In the genomic region with DNA sequence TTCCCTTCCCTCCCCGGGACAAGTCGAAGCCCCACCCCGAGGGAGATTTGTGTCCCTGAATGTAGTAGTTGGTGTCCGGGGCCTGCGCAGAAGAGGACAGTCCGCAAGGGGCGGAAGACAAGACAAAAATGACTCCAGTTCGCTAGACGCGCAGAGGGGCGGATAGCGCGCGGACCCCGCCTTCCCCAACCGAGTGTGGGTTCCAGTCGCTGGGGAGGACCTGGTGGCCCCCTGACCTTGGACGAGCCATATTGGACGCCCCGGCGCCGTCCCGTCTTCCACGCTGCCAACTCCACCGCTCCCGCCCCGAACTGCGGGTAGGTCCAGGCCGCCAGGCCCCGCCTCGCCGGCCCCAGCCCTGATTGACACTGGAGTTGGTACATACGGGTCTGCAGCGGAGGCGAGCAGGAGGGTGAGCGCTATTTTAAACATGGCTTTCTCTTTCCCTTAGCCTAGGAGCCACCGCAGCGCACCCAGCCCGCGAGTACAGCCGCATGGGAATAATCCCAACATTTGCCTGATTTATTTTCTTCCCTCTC, we compare ENCODE assay signal across 8 cellular contexts. TPM values are rescaled to one million over a fixed set of nuclear protein-coding genes. Genes with fewer than 3 reads are reported as not detected.
DNase-seq lines count a peak whose midpoint lies in the region; ATAC-seq, FAIRE-seq and TF ChIP-seq lines count a peak whose summit lies in the region.

No MANE protein-coding gene starts in this region.

- H3K27ac ChIP-seq in astrocyte (ENCODE audit: low read depth, low read length), result peak overlapping the region; percentile 66
- peak overlapping the region; percentile 96 for H3K27ac ChIP-seq in hepatocyte

- H3K4me3 ChIP-seq in astrocyte (ENCODE audit: insufficient read depth, low read depth, low read length), result peak overlapping the region; percentile 76
- peak overlapping the region; percentile 99 for H3K4me3 ChIP-seq in hepatocyte

- 1% methylated on average over 39 of the region's 41 CpGs for WGBS in hepatocyte (ENCODE audit: low lambda C conversion rate, missing lambda C conversion rate)

- no peaks in the 10 kb centered on the region for H3K36me3 ChIP-seq in astrocyte (ENCODE audit: insufficient read depth, low read length)
- no peaks in the 10 kb centered on the region for H3K36me3 ChIP-seq in hepatocyte (replicated peaks; ENCODE audit: insufficient read depth, low read depth)

- H3K4me2 ChIP-seq in astrocyte (ENCODE audit: low read length) (peak overlapping the region; percentile 81), hepatocyte (peak overlapping the region; percentile 77)

- no peaks in the 10 kb centered on the region for H3K27me3 ChIP-seq in astrocyte (ENCODE audit: insufficient read depth, low read length)
- no peaks in the 10 kb centered on the region for H3K27me3 ChIP-seq in hepatocyte

- peaks cover 10% of the 10 kb centered on the region for H3K4me1 Mint-ChIP-seq in astrocyte (ENCODE audit: low read depth, unreplicated experiment)

- TF ChIP-seq CTCF in astrocyte (IDR thresholded peaks at IDR 0.05; ENCODE audit: insufficient read depth, low read depth, low read length) (no peak), hepatocyte (IDR thresholded peaks at IDR 0.05; ENCODE audit: poor library complexity) (peak; percentile 31)

- H3K79me2 ChIP-seq in astrocyte (ENCODE audit: insufficient read depth, low read length), result peaks cover 31% of the 10 kb centered on the region
- peaks cover 45% of the 10 kb centered on the region for H3K79me2 ChIP-seq in hepatocyte

- H3K4me1 ChIP-seq in astrocyte (ENCODE audit: insufficient read depth, low read length), result no peaks in the 10 kb centered on the region
- peaks cover 4% of the 10 kb centered on the region for H3K4me1 ChIP-seq in hepatocyte (ENCODE audit: insufficient read depth)

- peak; percentile 71 for TF ChIP-seq POLR2A in GM15510 (IDR thresholded peaks at IDR 0.05; ENCODE audit: borderline replicate concordance, extremely low read depth, insufficient read length)

- peak overlapping the region; percentile 83 for H3K9ac ChIP-seq in astrocyte (ENCODE audit: low read length)

- H3K9me3 Mint-ChIP-seq in astrocyte (ENCODE audit: unreplicated experiment), result no peaks in the 10 kb centered on the region

- peak; percentile 60 for ATAC-seq in HG02884 (IDR thresholded peaks at IDR 0.05; ENCODE audit: unreplicated experiment)

- peaks cover 5% of the 10 kb centered on the region for H3K36me3 Mint-ChIP-seq in astrocyte (ENCODE audit: low read depth, unreplicated experiment)

- H3K27ac Mint-ChIP-seq in astrocyte (ENCODE audit: unreplicated experiment), result peak overlapping the region; percentile 86

- H2AFZ ChIP-seq in astrocyte (ENCODE audit: low read depth, low read length) (peak overlapping the region; percentile 77), hepatocyte (peak overlapping the region; percentile 96)

- H3K9me2 ChIP-seq in hepatocyte (replicated peaks; ENCODE audit: insufficient read depth), result no peaks in the 10 kb centered on the region

- H4K20me1 ChIP-seq in astrocyte (ENCODE audit: insufficient read depth, low read length), result no peaks in the 10 kb centered on the region
- no peaks in the 10 kb centered on the region for H4K20me1 ChIP-seq in hepatocyte (ENCODE audit: insufficient read depth, poor library complexity, severe bottlenecking)

- peak; percentile 89 for DNase-seq in NCI-H146 treated with DMSO at 0.1 percent for 48 hours (lab: John Stamatoyannopoulos, UW; ENCODE audit: unreplicated experiment)
- DNase-seq in T-helper 2 cell, result peak; percentile 37 to 87 (median 48)
- DNase-seq in astrocyte (ENCODE audit: low read depth), result peak; percentile 80
- DNase-seq in hepatocyte (ENCODE audit: low spot score), result peak; percentile 91
- DNase-seq in renal cortical epithelial cell (ENCODE audit: low read depth), result peak; percentile 76
- no peak for DNase-seq in NK-92 treated with Interleukin-12 subunit alpha and Interleukin-12 subunit beta, amount 100 ng/mL, for 24 hours (lab: John Stamatoyannopoulos, UW)

- H3K9me3 ChIP-seq in astrocyte (ENCODE audit: insufficient read depth, low read depth, low read length) (no peaks in the 10 kb centered on the region), hepatocyte (ENCODE audit: low read depth) (no peaks in the 10 kb centered on the region)

- H3K27me3 Mint-ChIP-seq in astrocyte (ENCODE audit: low read depth, unreplicated experiment), result no peaks in the 10 kb centered on the region

- H3K4me3 Mint-ChIP-seq in astrocyte (ENCODE audit: unreplicated experiment), result peak overlapping the region; percentile 98

- FAIRE-seq in astrocyte (lab: Jason Lieb, UNC), result no peak

RNA-seq across cellular contexts. Expression of a gene that starts 0.8 kb away (rescaled TPM):
- total RNA-seq in astrocyte, result 58.5 and 71.5 TPM in 2 replicates
- total RNA-seq in hepatocyte, result 129 and 146 TPM in 2 replicates
- polyA plus RNA-seq in hepatocyte, result 266 and 319 TPM in 2 replicates
- 69.6 and 128 TPM in 2 replicates for total RNA-seq in renal cortical epithelial cell
